In genomic region chr5:36250427-36250826, GRCh38 we compare ENCODE assay signal across 29 cellular contexts. TPM values are rescaled to one million over a fixed set of nuclear protein-coding genes. Genes with fewer than 3 reads are reported as not detected.
"Had no signal": no experiment of that assay in that cellular context is flagged by ENCODE, and none has a peak within 500 bp of the region (broad histone marks: within the 10 kb centered on the region; RNA-seq: fewer than 3 reads in every experiment).

No MANE protein-coding gene starts in this region.

- H3K9me3 Mint-ChIP-seq: mesothelial cell of epicardium; naive B cell; natural killer cell; nephron progenitor cell; stimulated activated naive B cell treated with anti-CD40 and anti-IgM and Interleukin-4, amounts not matched to agents 10 μg/mL and 1 μg/mL and 100 μg/mL, for 72 hours had no signal

- H3K27me3 Mint-ChIP-seq: naive B cell; stimulated activated naive B cell treated with anti-CD40 and anti-IgM and Interleukin-4, amounts not matched to agents 10 μg/mL and 1 μg/mL and 100 μg/mL, for 72 hours had no signal

- H3K4me1 ChIP-seq: lower lobe of right lung, prostate gland, upper lobe of right lung had no signal

- H3K9me3 ChIP-seq: lower lobe of right lung, ovary, prostate gland, stomach, thoracic aorta, tibial artery, upper lobe of right lung had no signal

- H3K4me3 Mint-ChIP-seq: mesothelial cell of epicardium; naive B cell; natural killer cell; nephron progenitor cell; stimulated activated naive B cell treated with anti-CD40 and anti-IgM and Interleukin-4, amounts not matched to agents 10 μg/mL and 1 μg/mL and 100 μg/mL, for 72 hours had no signal

- H3K27ac Mint-ChIP-seq: mesothelial cell of epicardium; naive B cell; natural killer cell; nephron progenitor cell; stimulated activated naive B cell treated with anti-CD40 and anti-IgM and Interleukin-4, amounts not matched to agents 10 μg/mL and 1 μg/mL and 100 μg/mL, for 72 hours had no signal

- DNase-seq: hippocampal formation; kidney glomerular epithelial cell; left cardiac atrium; lower lobe of right lung; mammary epithelial cell; mesendoderm; naive B cell; natural killer cell; nephron progenitor cell; ovary; posterior cingulate gyrus; retina; right cardiac atrium; stimulated activated CD4-positive, alpha-beta T cell treated with anti-CD3 and anti-CD28 coated beads, Interleukin-12 subunit alpha, Interleukin-12 subunit beta, amount 100 ng/mL, for 4 hours; stimulated activated CD4-positive, alpha-beta T cell treated with anti-CD3 and anti-CD28 coated beads, Interleukin-15, amount 100 ng/mL, for 24 hours; stimulated activated CD4-positive, alpha-beta T cell treated with anti-CD3 and anti-CD28 coated beads, Interleukin-2, amount 100 ng/mL, for 24 hours; stimulated activated CD4-positive, alpha-beta T cell treated with anti-CD3 and anti-CD28 coated beads, Interleukin-4, amount 100 ng/mL, for 1 hour; stimulated activated naive B cell treated with anti-CD40 and anti-IgM and Interleukin-4, amounts not matched to agents 10 μg/mL and 1 μg/mL and 100 μg/mL, for 72 hours; stimulated activated naive CD8-positive, alpha-beta T cell treated with anti-CD3 and anti-CD28 coated beads, Interleukin-15, Interleukin-2, amounts not matched to agents 100 U/mL and 50 U/mL, for 24 hours; stomach; tibial artery; trophoblast cell; upper lobe of right lung had no signal

- H3K36me3 ChIP-seq: lower lobe of right lung, ovary, prostate gland, stomach, thoracic aorta, upper lobe of right lung had no signal

- H3K4me1 Mint-ChIP-seq: naive B cell; natural killer cell; stimulated activated naive B cell treated with anti-CD40 and anti-IgM and Interleukin-4, amounts not matched to agents 10 μg/mL and 1 μg/mL and 100 μg/mL, for 72 hours had no signal

- H3K36me3 Mint-ChIP-seq: mesothelial cell of epicardium; naive B cell; natural killer cell; stimulated activated naive B cell treated with anti-CD40 and anti-IgM and Interleukin-4, amounts not matched to agents 10 μg/mL and 1 μg/mL and 100 μg/mL, for 72 hours had no signal

- H3K27me3 ChIP-seq: ovary, stomach, tibial artery, upper lobe of right lung had no signal

- H3K4me3 ChIP-seq: lower lobe of right lung, ovary, prostate gland, skin epidermis, stomach, thoracic aorta, tibial artery, upper lobe of right lung had no signal

- ATAC-seq: left cardiac atrium; left lobe of liver; lower lobe of right lung; natural killer cell; right cardiac atrium; sciatic nerve; stimulated activated naive B cell treated with anti-CD40 and anti-IgM and Interleukin-4, amounts not matched to agents 10 μg/mL and 1 μg/mL and 100 μg/mL, for 72 hours; stimulated activated naive CD8-positive, alpha-beta T cell treated with anti-CD3 and anti-CD28 coated beads, Interleukin-15, Interleukin-2, amounts not matched to agents 100 U/mL and 50 U/mL, for 24 hours; upper lobe of right lung had no signal

- H3K27ac ChIP-seq: lower lobe of right lung, skin epidermis, stomach, upper lobe of right lung had no signal

RNA-seq across cellular contexts. Expression of gene RANBP3L, which starts 51.3 kb away (rescaled TPM):
- total RNA-seq: mammary epithelial cell, natural killer cell had no signal
